Comparison of ENCODE assay signal across 1 cellular context in the genomic region with DNA sequence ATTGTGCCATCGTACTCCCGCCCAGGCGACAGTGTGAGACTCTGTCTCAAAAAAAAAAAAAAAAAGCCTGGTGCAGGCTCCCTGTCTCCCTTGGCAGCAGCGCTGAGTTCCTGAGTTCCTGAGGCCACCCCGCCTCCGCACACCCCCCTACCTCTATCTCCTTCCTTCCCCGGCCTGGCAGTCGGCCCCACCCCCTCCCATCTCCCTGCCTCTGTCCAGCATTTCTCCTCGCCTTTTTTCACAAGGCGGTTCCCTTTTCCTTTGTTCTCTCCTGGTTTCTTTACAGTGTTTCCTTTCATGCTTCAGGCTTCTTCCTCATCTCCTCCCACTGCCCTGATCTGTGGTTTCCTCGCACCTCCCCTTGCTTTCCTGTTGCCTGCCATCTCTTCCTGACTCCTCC.
TF ChIP-seq lines count a peak whose summit lies in the region.

No MANE protein-coding gene starts in this region.

TF ChIP-seq in endothelial cell of umbilical vein, 7 proteins besides CTCF, POLR2A, EP300 and RAD21:
- no peak for TF ChIP-seq EZH2 (IDR thresholded peaks at IDR 0.05; ENCODE audit: borderline replicate concordance, low read depth, low read length, severe bottlenecking)
- TF ChIP-seq JUN (IDR thresholded peaks at IDR 0.05; ENCODE audit: borderline replicate concordance, insufficient read depth, insufficient read length, low read depth): no peak
- TF ChIP-seq POLR2AphosphoS5 (IDR thresholded peaks at IDR 0.05; ENCODE audit: insufficient read depth, low read depth, low read length): no peak
- TF ChIP-seq GATA2 (IDR thresholded peaks at IDR 0.05; ENCODE audit: insufficient read depth, insufficient read length, low read depth, low read length): no peak
- TF ChIP-seq, protein P1, sequence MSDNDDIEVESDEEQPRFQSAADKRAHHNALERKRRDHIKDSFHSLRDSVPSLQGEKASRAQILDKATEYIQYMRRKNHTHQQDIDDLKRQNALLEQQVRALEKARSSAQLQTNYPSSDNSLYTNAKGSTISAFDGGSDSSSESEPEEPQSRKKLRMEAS (IDR thresholded peaks at IDR 0.05; ENCODE audit: insufficient read depth, insufficient read length): no peak
- TF ChIP-seq MYC (IDR thresholded peaks at IDR 0.05; ENCODE audit: low read depth, low read length): no peak
- no peak for TF ChIP-seq FOS (IDR thresholded peaks at IDR 0.05; ENCODE audit: borderline replicate concordance, insufficient read depth, low read length)
